Comparison of ENCODE assay signal across 28 cellular contexts in the genomic region with DNA sequence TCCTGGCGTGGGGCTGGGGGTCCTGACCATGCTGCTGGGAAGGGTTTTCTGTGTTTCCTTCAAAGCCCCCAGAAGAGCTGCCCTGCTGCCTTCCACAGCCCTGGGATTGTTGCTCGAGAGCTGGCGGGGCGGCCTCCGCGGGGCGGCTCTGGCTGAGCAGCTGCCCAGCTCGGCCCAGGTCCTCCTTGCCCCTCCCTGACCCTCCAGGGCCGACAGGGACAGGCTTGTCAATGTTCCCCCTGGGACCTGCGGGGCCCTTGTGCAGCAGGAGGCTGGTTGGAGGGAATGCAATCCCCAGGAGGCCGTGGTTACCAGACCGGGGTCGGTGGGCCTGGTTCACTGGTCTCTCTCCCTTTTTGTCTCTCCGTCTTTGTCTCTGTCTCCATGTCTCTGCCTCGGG. TPM values are rescaled to one million over a fixed set of nuclear protein-coding genes. Genes with fewer than 3 reads are reported as not detected.
"Had no signal": no experiment of that assay in that cellular context is flagged by ENCODE, and none has a peak within 500 bp of the region (broad histone marks: within the 10 kb centered on the region; RNA-seq: fewer than 3 reads in every experiment).

No MANE protein-coding gene starts in this region.

- H3K27ac ChIP-seq: adrenal gland, breast epithelium, SJSA1 had no signal

- H3K9me3 ChIP-seq: adrenal gland, breast epithelium, SJSA1 had no signal

- H3K4me3 ChIP-seq: adrenal gland, breast epithelium, SJSA1 had no signal

- H3K4me3 Mint-ChIP-seq: activated CD4-positive, alpha-beta T cell treated with anti-CD3 and anti-CD28 coated beads for 36 hours; activated CD8-positive, alpha-beta T cell treated with anti-CD3 and anti-CD28 coated beads for 36 hours; activated naive CD8-positive, alpha-beta T cell treated with anti-CD3 and anti-CD28 coated beads, Interleukin-2, amount 10 ng/mL, durations not matched to agents 7 days and 5 days; activated T-cell treated with anti-CD3 and anti-CD28 coated beads, Interleukin-2, amount 50 U/mL, for 72 hours; IgD-negative memory B cell; T-helper 1 cell treated with Interleukin-12 subunit alpha and Interleukin-12 subunit beta and Interleukin-4 antibody, amounts not matched to agents 30 μg/mL and 1 μg/mL, for 36 hours had no signal

- H3K27ac Mint-ChIP-seq: activated CD4-positive, alpha-beta T cell treated with anti-CD3 and anti-CD28 coated beads for 36 hours; activated CD8-positive, alpha-beta T cell treated with anti-CD3 and anti-CD28 coated beads for 36 hours; activated naive CD8-positive, alpha-beta T cell treated with anti-CD3 and anti-CD28 coated beads, Interleukin-2, amount 10 ng/mL, durations not matched to agents 7 days and 5 days; activated T-cell treated with anti-CD3 and anti-CD28 coated beads, Interleukin-2, amount 50 U/mL, for 72 hours; activated T-helper 2 cell treated with anti-CD3 and anti-CD28 coated beads, Interferon-gamma antibody, Interleukin-2, Interleukin-4, amounts not matched to agents 10 μg/mL and 5 μg/mL and 100 μg/mL, durations not matched to agents 14 hours and 24 hours and 36 hours; IgD-negative memory B cell; T-helper 1 cell treated with Interleukin-12 subunit alpha and Interleukin-12 subunit beta and Interleukin-4 antibody, amounts not matched to agents 30 μg/mL and 1 μg/mL, for 36 hours had no signal

- H3K27me3 ChIP-seq: adrenal gland had no signal

- ATAC-seq: activated CD4-positive, alpha-beta T cell treated with anti-CD3 and anti-CD28 coated beads for 36 hours; activated CD8-positive, alpha-beta T cell treated with anti-CD3 and anti-CD28 coated beads for 36 hours; activated T-cell treated with anti-CD3 and anti-CD28 coated beads, Interleukin-2, amount 50 U/mL, for 72 hours; PC-3 had no signal

- H3K4me1 ChIP-seq: adrenal gland, breast epithelium, SJSA1 had no signal

- H3K4me1 Mint-ChIP-seq: activated CD4-positive, alpha-beta T cell treated with anti-CD3 and anti-CD28 coated beads for 36 hours; IgD-negative memory B cell had no signal

- H3K36me3 Mint-ChIP-seq: activated naive CD8-positive, alpha-beta T cell treated with anti-CD3 and anti-CD28 coated beads, Interleukin-2, amount 10 ng/mL, durations not matched to agents 7 days and 5 days; IgD-negative memory B cell had no signal

- H3K36me3 ChIP-seq: adrenal gland, breast epithelium, SJSA1 had no signal

- H3K9me3 Mint-ChIP-seq: activated CD8-positive, alpha-beta T cell treated with anti-CD3 and anti-CD28 coated beads for 36 hours; activated naive CD8-positive, alpha-beta T cell treated with anti-CD3 and anti-CD28 coated beads, Interleukin-2, amount 10 ng/mL, durations not matched to agents 7 days and 5 days; activated T-cell treated with anti-CD3 and anti-CD28 coated beads, Interleukin-2, amount 50 U/mL, for 72 hours; activated T-helper 2 cell treated with anti-CD3 and anti-CD28 coated beads, Interferon-gamma antibody, Interleukin-2, Interleukin-4, amounts not matched to agents 10 μg/mL and 5 μg/mL and 100 μg/mL, durations not matched to agents 14 hours and 24 hours and 36 hours; IgD-negative memory B cell; T-helper 1 cell treated with Interleukin-12 subunit alpha and Interleukin-12 subunit beta and Interleukin-4 antibody, amounts not matched to agents 30 μg/mL and 1 μg/mL, for 36 hours had no signal

- DNase-seq: activated CD4-positive, alpha-beta T cell treated with anti-CD3 and anti-CD28 coated beads for 36 hours; activated CD4-positive, alpha-beta T cell treated with anti-CD3 and anti-CD28 coated beads, Interleukin-2, amount 50 U/mL, for 1 hour; activated CD8-positive, alpha-beta memory T cell treated with anti-CD3 and anti-CD28 coated beads, Interleukin-2, amount 50 U/mL, for 4 hours; activated CD8-positive, alpha-beta T cell treated with anti-CD3 and anti-CD28 coated beads for 36 hours; activated naive CD4-positive, alpha-beta T cell treated with anti-CD3 and anti-CD28 coated beads, Interleukin-2, amount 50 U/mL, for 16 hours; activated naive CD8-positive, alpha-beta T cell treated with anti-CD3 and anti-CD28 coated beads, Interleukin-2, amount 10 ng/mL, durations not matched to agents 7 days and 5 days; activated T-cell treated with anti-CD3 and anti-CD28 coated beads, Interleukin-2, amount 50 U/mL, for 72 hours; anterior cingulate cortex; central memory CD4-positive, alpha-beta T cell; KG1; NCI-H1092; NCI-H1417; NCI-H2029; NCI-H2107; NCI-H345; NCI-H510A treated with DMSO at 0.1 percent for 48 hours; NCI-H69; PC-3; SHP77; T-helper 9 cell had no signal

RNA-seq across cellular contexts. Expression of a gene that starts 19.9 kb away (rescaled TPM):
- total RNA-seq: activated CD4-positive, alpha-beta T cell treated with anti-CD3 and anti-CD28 coated beads for 36 hours; activated CD8-positive, alpha-beta T cell treated with anti-CD3 and anti-CD28 coated beads for 36 hours; activated naive CD8-positive, alpha-beta T cell treated with anti-CD3 and anti-CD28 coated beads, Interleukin-2, amount 10 ng/mL, durations not matched to agents 7 days and 5 days; activated T-cell treated with anti-CD3 and anti-CD28 coated beads, Interleukin-2, amount 50 U/mL, for 72 hours; activated T-helper 2 cell treated with anti-CD3 and anti-CD28 coated beads, Interferon-gamma antibody, Interleukin-2, Interleukin-4, amounts not matched to agents 10 μg/mL and 5 μg/mL and 100 μg/mL, durations not matched to agents 14 hours and 24 hours and 36 hours; LHCN-M2; M059J; SJSA1 had no signal
- polyA plus RNA-seq: IgD-negative memory B cell had no signal

RNA-seq across cellular contexts. Expression of a gene that starts 28.6 kb away (rescaled TPM):
- total RNA-seq: activated CD4-positive, alpha-beta T cell treated with anti-CD3 and anti-CD28 coated beads for 36 hours; activated CD8-positive, alpha-beta T cell treated with anti-CD3 and anti-CD28 coated beads for 36 hours; activated naive CD8-positive, alpha-beta T cell treated with anti-CD3 and anti-CD28 coated beads, Interleukin-2, amount 10 ng/mL, durations not matched to agents 7 days and 5 days; activated T-cell treated with anti-CD3 and anti-CD28 coated beads, Interleukin-2, amount 50 U/mL, for 72 hours; activated T-helper 2 cell treated with anti-CD3 and anti-CD28 coated beads, Interferon-gamma antibody, Interleukin-2, Interleukin-4, amounts not matched to agents 10 μg/mL and 5 μg/mL and 100 μg/mL, durations not matched to agents 14 hours and 24 hours and 36 hours; adrenal gland; LHCN-M2; M059J; SJSA1 had no signal
- polyA plus RNA-seq: adrenal gland, IgD-negative memory B cell had no signal
